Comparison of ENCODE assay signal across 15 cellular contexts in genomic region chr15:66778314-66778665, GRCh38.
DNase-seq lines count a peak whose midpoint lies in the region; ATAC-seq and TF ChIP-seq lines count a peak whose summit lies in the region.
"Had no signal": no experiment of that assay in that cellular context is flagged by ENCODE, and none has a peak within 500 bp of the region (broad histone marks: within the 10 kb centered on the region; RNA-seq: fewer than 3 reads in every experiment).

No MANE protein-coding gene starts in this region.

- intact Hi-C loops in Panc1 (cut with micrococcal nuclease; ENCODE audit: unreplicated experiment) (no loop called here), tibial artery (cut with DNase I; ENCODE audit: low total_unique reads) (no loop called here)

- in situ Hi-C loops in Panc1 (cut with HindIII; ENCODE audit: low pct_unique_long_range_greater_than_20kb, low sequenced_read_pairs) = no loop called here

- H3K4me3 Mint-ChIP-seq in chondrocyte (ENCODE audit: unreplicated experiment) (no peak overlapping the region), nephron (no peak overlapping the region)
- H3K4me3 Mint-ChIP-seq in stimulated activated naive B cell treated with anti-CD40 and anti-IgM and Interleukin-4, amounts not matched to agents 10 μg/mL and 1 μg/mL and 100 μg/mL, for 72 hours = no peak overlapping the region
- H3K4me3 Mint-ChIP-seq: H9, IgD-negative memory B cell had no signal

- ATAC-seq in Panc1 = no peak
- ATAC-seq in GM21576 (IDR thresholded peaks at IDR 0.05; ENCODE audit: unreplicated experiment) = no peak
- no peak for ATAC-seq in stimulated activated naive B cell treated with anti-CD40 and anti-IgM and Interleukin-4, amounts not matched to agents 10 μg/mL and 1 μg/mL and 100 μg/mL, for 72 hours (replicated peaks)

- H3K4me1 Mint-ChIP-seq in chondrocyte (ENCODE audit: low read depth) = peaks cover 55% of the 10 kb centered on the region
- H3K4me1 Mint-ChIP-seq in nephron = peaks cover 79% of the 10 kb centered on the region
- H3K4me1 Mint-ChIP-seq in stimulated activated naive B cell treated with anti-CD40 and anti-IgM and Interleukin-4, amounts not matched to agents 10 μg/mL and 1 μg/mL and 100 μg/mL, for 72 hours = no peaks in the 10 kb centered on the region
- H3K4me1 Mint-ChIP-seq: IgD-negative memory B cell had no signal

- no peak for TF ChIP-seq CTCF in Panc1 (IDR thresholded peaks at IDR 0.05)
- no peak for TF ChIP-seq CTCF in chondrocyte (IDR thresholded peaks at IDR 0.05)
- TF ChIP-seq CTCF in nephron (IDR thresholded peaks at IDR 0.05; ENCODE audit: unreplicated experiment in 3 of 3) = no peak
- TF ChIP-seq CTCF in tibial artery (IDR thresholded peaks at IDR 0.05) = no peak

- DNase-seq in Panc1 (ENCODE audit: low read depth, low spot score) (no peak), chondrocyte (ENCODE audit: low spot score) (peak; percentile 19), tibial artery (peak in 1 of 2 donors; percentile 13), OCI-M2 (lab: John Stamatoyannopoulos, UW; ENCODE audit: unreplicated experiment) (no peak), NCI-H446 (lab: John Stamatoyannopoulos, UW) (no peak)
- DNase-seq in stimulated activated naive B cell treated with anti-CD40 and anti-IgM and Interleukin-4, amounts not matched to agents 10 μg/mL and 1 μg/mL and 100 μg/mL, for 72 hours = no peak
- DNase-seq: ACHN, AML-193, H9, NCI-H1930, NCI-H69, RPMI8226 had no signal

- BruUV-seq in Panc1 (replicated peaks; lab: Mats Ljungman, UMichigan) = no TSS peak

- H3K27ac Mint-ChIP-seq in chondrocyte (ENCODE audit: unreplicated experiment) = peak overlapping the region; percentile 41
- peak overlapping the region; percentile 78 to 99 (median 95) for H3K27ac Mint-ChIP-seq in nephron
- no peak overlapping the region for H3K27ac Mint-ChIP-seq in stimulated activated naive B cell treated with anti-CD40 and anti-IgM and Interleukin-4, amounts not matched to agents 10 μg/mL and 1 μg/mL and 100 μg/mL, for 72 hours
- H3K27ac Mint-ChIP-seq: H9, IgD-negative memory B cell had no signal

- H3K36me3 ChIP-seq in Panc1 (ENCODE audit: control insufficient read depth, insufficient read depth, low read length) = no peaks in the 10 kb centered on the region
- peaks cover 6 to 17% (median 9%) of the 10 kb centered on the region in 3 donors for H3K36me3 ChIP-seq in tibial artery

- peaks cover 73% of the 10 kb centered on the region for H3K4me1 ChIP-seq in Panc1 (ENCODE audit: control insufficient read depth, insufficient read depth, low read length)
- peaks cover 5 to 70% (median 30%) of the 10 kb centered on the region in 4 donors for H3K4me1 ChIP-seq in tibial artery

- no peaks in the 10 kb centered on the region for H3K27me3 ChIP-seq in Panc1 (ENCODE audit: control insufficient read depth, insufficient read depth, low read length)
- no peaks in the 10 kb centered on the region for H3K27me3 ChIP-seq in tibial artery

- H3K27ac ChIP-seq in Panc1 (ENCODE audit: low read length) (peak overlapping the region; percentile 48), tibial artery (peak overlapping the region; percentile 17 to 26)

- H3K9me3 Mint-ChIP-seq in chondrocyte (ENCODE audit: low read depth) = no peaks in the 10 kb centered on the region
- no peaks in the 10 kb centered on the region for H3K9me3 Mint-ChIP-seq in nephron
- no peaks in the 10 kb centered on the region for H3K9me3 Mint-ChIP-seq in stimulated activated naive B cell treated with anti-CD40 and anti-IgM and Interleukin-4, amounts not matched to agents 10 μg/mL and 1 μg/mL and 100 μg/mL, for 72 hours
- H3K9me3 Mint-ChIP-seq: H9, IgD-negative memory B cell had no signal

- no peak overlapping the region for H3K4me3 ChIP-seq in Panc1 (ENCODE audit: low read depth in 2 of 2, low read length in 2 of 2)
- no peak overlapping the region for H3K4me3 ChIP-seq in tibial artery

- H3K36me3 Mint-ChIP-seq in chondrocyte (ENCODE audit: low read depth) (no peaks in the 10 kb centered on the region), nephron (ENCODE audit: low read depth) (peaks cover 10% of the 10 kb centered on the region)
- no peaks in the 10 kb centered on the region for H3K36me3 Mint-ChIP-seq in stimulated activated naive B cell treated with anti-CD40 and anti-IgM and Interleukin-4, amounts not matched to agents 10 μg/mL and 1 μg/mL and 100 μg/mL, for 72 hours
- H3K36me3 Mint-ChIP-seq: IgD-negative memory B cell had no signal

- POLR2A ChIA-PET in Panc1 (lab: Charles Lee) = no interaction called here

- H3K9me3 ChIP-seq in Panc1 (ENCODE audit: control insufficient read depth, insufficient read depth, low read depth, low read length) = no peaks in the 10 kb centered on the region
- no peaks in the 10 kb centered on the region for H3K9me3 ChIP-seq in tibial artery

- CTCF ChIA-PET in Panc1 (lab: Charles Lee) = interaction anchor here (1.0 kb wide), 1 partner anchor 73 kb away, joined by 5 read pairs; no protein-coding TSS in a partner anchor

- no peaks in the 10 kb centered on the region for H3K27me3 Mint-ChIP-seq in chondrocyte (ENCODE audit: low read depth)
- no peaks in the 10 kb centered on the region for H3K27me3 Mint-ChIP-seq in nephron (ENCODE audit: low read depth)
- H3K27me3 Mint-ChIP-seq in stimulated activated naive B cell treated with anti-CD40 and anti-IgM and Interleukin-4, amounts not matched to agents 10 μg/mL and 1 μg/mL and 100 μg/mL, for 72 hours = peaks cover 6 to 11% of the 10 kb centered on the region in 2 donors
